Comparison of ENCODE assay signal across 28 cellular contexts in the genomic region with DNA sequence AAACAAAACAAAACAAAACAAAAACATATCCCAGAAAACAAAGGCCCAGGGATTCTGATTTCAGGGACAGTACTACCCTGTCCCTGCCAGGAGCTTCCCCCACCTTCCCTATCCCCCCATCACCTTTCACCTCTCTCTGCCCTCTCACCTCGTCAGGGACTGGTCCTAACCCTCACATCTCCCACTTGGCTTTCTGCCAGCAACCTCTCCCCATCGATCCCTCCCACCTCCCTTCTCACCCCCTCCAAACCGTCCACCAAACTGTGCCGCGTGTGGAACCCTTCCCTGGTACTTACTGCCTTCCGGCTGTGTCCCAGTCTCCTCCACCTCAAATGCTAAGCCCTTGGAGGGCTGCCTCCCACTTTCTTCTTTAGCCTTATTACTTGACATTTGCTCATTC.
"Had no signal": no experiment of that assay in that cellular context is flagged by ENCODE, and none has a peak within 500 bp of the region (broad histone marks: within the 10 kb centered on the region; RNA-seq: fewer than 3 reads in every experiment).

No MANE protein-coding gene starts in this region.

- H3K27ac Mint-ChIP-seq: mesothelial cell of epicardium; naive B cell; natural killer cell; nephron progenitor cell; neural progenitor cell; progenitor cell of endocrine pancreas; stimulated activated naive B cell treated with anti-CD40 and anti-IgM and Interleukin-4, amounts not matched to agents 10 μg/mL and 1 μg/mL and 100 μg/mL, for 72 hours had no signal

- DNase-seq: islet precursor cell; left cardiac atrium; left lung; lower lobe of right lung; mammary epithelial cell; mesendoderm; naive B cell; natural killer cell; nephron progenitor cell; right lobe of liver; stimulated activated CD4-positive, alpha-beta T cell treated with anti-CD3 and anti-CD28 coated beads, Interleukin-12 subunit alpha, Interleukin-12 subunit beta, amount 100 ng/mL, for 4 hours; stimulated activated CD4-positive, alpha-beta T cell treated with anti-CD3 and anti-CD28 coated beads, Interleukin-15, amount 100 ng/mL, for 24 hours; stimulated activated CD4-positive, alpha-beta T cell treated with anti-CD3 and anti-CD28 coated beads, Interleukin-2, amount 100 ng/mL, for 24 hours; stimulated activated CD4-positive, alpha-beta T cell treated with anti-CD3 and anti-CD28 coated beads, Interleukin-4, amount 100 ng/mL, for 1 hour; stimulated activated naive B cell treated with anti-CD40 and anti-IgM and Interleukin-4, amounts not matched to agents 10 μg/mL and 1 μg/mL and 100 μg/mL, for 72 hours; stimulated activated naive CD8-positive, alpha-beta T cell treated with anti-CD3 and anti-CD28 coated beads, Interleukin-15, Interleukin-2, amounts not matched to agents 100 U/mL and 50 U/mL, for 24 hours; stomach; testis; thyroid gland; transverse colon; upper lobe of left lung had no signal

- H3K27me3 Mint-ChIP-seq: naive B cell; progenitor cell of endocrine pancreas; stimulated activated naive B cell treated with anti-CD40 and anti-IgM and Interleukin-4, amounts not matched to agents 10 μg/mL and 1 μg/mL and 100 μg/mL, for 72 hours had no signal

- ATAC-seq: left cardiac atrium; left lung; lower lobe of right lung; natural killer cell; stimulated activated naive B cell treated with anti-CD40 and anti-IgM and Interleukin-4, amounts not matched to agents 10 μg/mL and 1 μg/mL and 100 μg/mL, for 72 hours; stimulated activated naive CD8-positive, alpha-beta T cell treated with anti-CD3 and anti-CD28 coated beads, Interleukin-15, Interleukin-2, amounts not matched to agents 100 U/mL and 50 U/mL, for 24 hours had no signal

- H3K4me2 ChIP-seq: neural progenitor cell, smooth muscle cell had no signal

- H3K9me3 ChIP-seq: left lung, lower lobe of right lung, ovary, right atrium auricular region, right lobe of liver, stomach, testis, thyroid gland, transverse colon, upper lobe of left lung, vagina had no signal

- H3K36me3 Mint-ChIP-seq: natural killer cell had no signal

- H3K4me3 Mint-ChIP-seq: mesothelial cell of epicardium; naive B cell; natural killer cell; nephron progenitor cell; neural progenitor cell; stimulated activated naive B cell treated with anti-CD40 and anti-IgM and Interleukin-4, amounts not matched to agents 10 μg/mL and 1 μg/mL and 100 μg/mL, for 72 hours had no signal

- H3K36me3 ChIP-seq: left lung, neural progenitor cell, ovary, right atrium auricular region, thyroid gland, transverse colon, upper lobe of left lung had no signal

- H2AFZ ChIP-seq: neural progenitor cell had no signal

- H3K4me3 ChIP-seq: left lung, lower lobe of right lung, neural progenitor cell, ovary, right atrium auricular region, right lobe of liver, smooth muscle cell, stomach, testis, thyroid gland, transverse colon, upper lobe of left lung, vagina had no signal

- H3K27me3 ChIP-seq: left lung, neural progenitor cell, ovary, right atrium auricular region, right lobe of liver, stomach, testis, thyroid gland, transverse colon, upper lobe of left lung, vagina had no signal

- H3K9ac ChIP-seq: neural progenitor cell had no signal

- H3K4me1 ChIP-seq: left lung, lower lobe of right lung, right atrium auricular region, right lobe of liver, stomach, testis, thyroid gland, transverse colon, upper lobe of left lung, vagina had no signal

- H3K27ac ChIP-seq: left lung, lower lobe of right lung, neural progenitor cell, ovary, right atrium auricular region, right lobe of liver, stomach, testis, thyroid gland, transverse colon, upper lobe of left lung, vagina had no signal

- H3K9me3 Mint-ChIP-seq: mesothelial cell of epicardium; naive B cell; natural killer cell; nephron progenitor cell; neural progenitor cell; stimulated activated naive B cell treated with anti-CD40 and anti-IgM and Interleukin-4, amounts not matched to agents 10 μg/mL and 1 μg/mL and 100 μg/mL, for 72 hours had no signal

- H3K4me1 Mint-ChIP-seq: mesothelial cell of epicardium; naive B cell; natural killer cell; stimulated activated naive B cell treated with anti-CD40 and anti-IgM and Interleukin-4, amounts not matched to agents 10 μg/mL and 1 μg/mL and 100 μg/mL, for 72 hours had no signal
